1 cellular context compared by ENCODE assay signal in the genomic region with DNA sequence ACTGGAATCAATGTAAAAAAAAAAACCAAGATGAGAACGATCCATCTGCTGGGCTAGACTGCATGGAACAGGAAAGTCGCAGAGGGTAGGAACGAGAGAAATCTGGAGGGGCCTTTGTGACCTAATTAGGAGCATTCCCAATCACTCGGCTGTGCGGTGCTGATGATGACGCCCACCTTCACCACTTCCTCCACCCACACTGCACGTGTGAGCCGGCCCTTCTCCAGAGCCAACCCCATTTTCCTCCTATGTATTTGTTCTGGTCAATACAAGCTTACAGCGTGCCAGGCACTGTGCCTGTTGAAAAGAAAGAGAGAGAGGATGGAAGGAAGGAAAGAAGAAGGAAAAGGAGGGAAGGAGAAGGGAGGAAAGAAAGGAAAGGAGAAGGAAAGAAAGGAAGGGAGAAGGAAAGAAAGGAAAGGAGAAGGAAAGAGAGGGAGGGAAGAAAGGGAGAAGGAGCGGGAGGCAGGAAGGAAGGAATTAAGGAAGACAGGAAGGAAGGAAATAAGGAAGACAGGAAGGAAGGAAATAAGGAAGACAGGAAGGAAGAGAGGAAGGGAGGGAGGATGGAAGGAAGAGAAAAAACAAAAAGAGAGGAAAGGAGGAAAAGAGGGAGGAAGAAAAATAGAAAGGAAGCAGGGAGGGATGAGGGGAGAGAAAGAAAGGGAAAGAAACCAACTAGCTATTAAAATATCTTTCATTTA.
A peak's percentile ranks its signal among the peaks of the same experiment; 100 is the strongest.
TF ChIP-seq lines count a peak whose summit lies in the region.

No MANE protein-coding gene starts in this region.

TF ChIP-seq in K562, 482 proteins besides CTCF, POLR2A, EP300 and RAD21:
- TF ChIP-seq, protein P1, sequence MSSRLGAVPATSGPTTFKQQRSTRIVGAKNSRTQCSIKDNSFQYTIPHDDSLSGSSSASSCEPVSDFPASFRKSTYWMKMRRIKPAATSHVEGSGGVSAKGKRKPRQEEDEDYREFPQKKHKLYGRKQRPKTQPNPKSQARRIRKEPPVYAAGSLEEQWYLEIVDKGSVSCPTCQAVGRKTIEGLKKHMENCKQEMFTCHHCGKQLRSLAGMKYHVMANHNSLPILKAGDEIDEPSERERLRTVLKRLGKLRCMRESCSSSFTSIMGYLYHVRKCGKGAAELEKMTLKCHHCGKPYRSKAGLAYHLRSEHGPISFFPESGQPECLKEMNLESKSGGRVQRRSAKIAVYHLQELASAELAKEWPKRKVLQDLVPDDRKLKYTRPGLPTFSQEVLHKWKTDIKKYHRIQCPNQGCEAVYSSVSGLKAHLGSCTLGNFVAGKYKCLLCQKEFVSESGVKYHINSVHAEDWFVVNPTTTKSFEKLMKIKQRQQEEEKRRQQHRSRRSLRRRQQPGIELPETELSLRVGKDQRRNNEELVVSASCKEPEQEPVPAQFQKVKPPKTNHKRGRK (tag; IDR thresholded peaks at IDR 0.05), result peak; percentile 74
- no peak for TF ChIP-seq ZBED1 (IDR thresholded peaks at IDR 0.05)
- TF ChIP-seq, protein P2, sequence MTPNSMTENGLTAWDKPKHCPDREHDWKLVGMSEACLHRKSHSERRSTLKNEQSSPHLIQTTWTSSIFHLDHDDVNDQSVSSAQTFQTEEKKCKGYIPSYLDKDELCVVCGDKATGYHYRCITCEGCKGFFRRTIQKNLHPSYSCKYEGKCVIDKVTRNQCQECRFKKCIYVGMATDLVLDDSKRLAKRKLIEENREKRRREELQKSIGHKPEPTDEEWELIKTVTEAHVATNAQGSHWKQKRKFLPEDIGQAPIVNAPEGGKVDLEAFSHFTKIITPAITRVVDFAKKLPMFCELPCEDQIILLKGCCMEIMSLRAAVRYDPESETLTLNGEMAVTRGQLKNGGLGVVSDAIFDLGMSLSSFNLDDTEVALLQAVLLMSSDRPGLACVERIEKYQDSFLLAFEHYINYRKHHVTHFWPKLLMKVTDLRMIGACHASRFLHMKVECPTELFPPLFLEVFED (CRISPR knock-in tag; conservative IDR thresholded peaks at IDR 0.05), result peak; percentile 61; the same call in 1 of the 2 replicates
- 0 out of 2 replicates have a peak, but pooled peaks have one; percentile 24 for TF ChIP-seq ELF4 (CRISPR knock-in tag; IDR thresholded peaks at IDR 0.05)
- TF ChIP-seq, protein P3, sequence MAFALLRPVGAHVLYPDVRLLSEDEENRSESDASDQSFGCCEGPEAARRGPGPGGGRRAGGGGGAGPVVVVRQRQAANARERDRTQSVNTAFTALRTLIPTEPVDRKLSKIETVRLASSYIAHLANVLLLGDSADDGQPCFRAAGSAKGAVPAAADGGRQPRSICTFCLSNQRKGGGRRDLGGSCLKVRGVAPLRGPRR (CRISPR knock-in tag; IDR thresholded peaks at IDR 0.05), result no peak
- TF ChIP-seq, protein P4, sequence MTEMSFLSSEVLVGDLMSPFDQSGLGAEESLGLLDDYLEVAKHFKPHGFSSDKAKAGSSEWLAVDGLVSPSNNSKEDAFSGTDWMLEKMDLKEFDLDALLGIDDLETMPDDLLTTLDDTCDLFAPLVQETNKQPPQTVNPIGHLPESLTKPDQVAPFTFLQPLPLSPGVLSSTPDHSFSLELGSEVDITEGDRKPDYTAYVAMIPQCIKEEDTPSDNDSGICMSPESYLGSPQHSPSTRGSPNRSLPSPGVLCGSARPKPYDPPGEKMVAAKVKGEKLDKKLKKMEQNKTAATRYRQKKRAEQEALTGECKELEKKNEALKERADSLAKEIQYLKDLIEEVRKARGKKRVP (CRISPR knock-in tag; IDR thresholded peaks at IDR 0.05), result no peak
- TF ChIP-seq, protein P5, sequence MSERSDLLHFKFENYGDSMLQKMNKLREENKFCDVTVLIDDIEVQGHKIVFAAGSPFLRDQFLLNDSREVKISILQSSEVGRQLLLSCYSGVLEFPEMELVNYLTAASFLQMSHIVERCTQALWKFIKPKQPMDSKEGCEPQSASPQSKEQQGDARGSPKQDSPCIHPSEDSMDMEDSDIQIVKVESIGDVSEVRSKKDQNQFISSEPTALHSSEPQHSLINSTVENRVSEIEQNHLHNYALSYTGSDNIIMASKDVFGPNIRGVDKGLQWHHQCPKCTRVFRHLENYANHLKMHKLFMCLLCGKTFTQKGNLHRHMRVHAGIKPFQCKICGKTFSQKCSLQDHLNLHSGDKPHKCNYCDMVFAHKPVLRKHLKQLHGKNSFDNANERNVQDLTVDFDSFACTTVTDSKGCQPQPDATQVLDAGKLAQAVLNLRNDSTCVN (CRISPR knock-in tag; IDR thresholded peaks at IDR 0.05), result peak; percentile 57; the same call in 1 of the 2 replicates
